ENCODE assay signal across 9 cellular contexts in the genomic region with DNA sequence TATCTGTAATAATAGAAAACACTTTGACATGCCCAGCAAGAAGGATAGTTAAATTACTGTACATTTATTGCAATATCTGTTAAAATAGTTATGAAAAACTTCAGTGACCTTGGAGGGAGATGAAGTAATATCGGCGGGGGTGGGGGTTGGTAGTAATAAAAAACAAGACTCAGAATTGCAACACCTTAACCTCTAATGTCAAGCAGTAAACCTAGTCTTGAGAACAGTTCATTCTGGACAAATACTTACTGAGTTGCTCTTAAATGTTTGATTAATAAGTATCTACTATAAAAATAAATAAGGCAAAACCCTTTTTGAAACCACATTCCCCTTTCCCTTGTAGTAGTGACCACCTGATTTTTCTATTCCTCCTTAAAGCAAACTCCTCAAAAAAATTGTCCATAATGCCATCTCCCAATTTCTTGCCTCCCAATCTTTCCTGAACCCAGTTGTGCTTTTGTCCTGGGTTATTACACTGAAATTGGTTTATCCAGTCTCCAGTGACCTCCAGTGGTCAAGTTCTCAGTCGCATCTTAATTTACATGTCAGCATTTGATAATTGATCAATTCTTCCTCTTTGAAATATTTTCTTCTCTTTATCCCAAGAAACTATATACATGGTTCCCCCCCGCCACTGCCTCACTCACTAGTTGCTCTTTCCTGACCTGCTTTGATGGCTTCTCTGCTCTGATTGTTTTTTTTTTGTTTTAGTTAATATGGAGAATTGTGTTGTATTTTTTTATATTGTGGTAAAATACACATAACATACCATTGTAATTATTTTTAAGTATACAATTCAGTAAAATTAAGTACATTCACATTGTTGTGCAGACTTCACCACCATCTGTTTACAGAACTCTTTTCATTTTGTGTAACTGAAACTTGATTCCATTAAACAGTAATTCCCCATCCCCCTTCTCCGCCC. TPM values are rescaled to one million over a fixed set of nuclear protein-coding genes. Genes with fewer than 3 reads are reported as not detected.
DNase-seq lines count a peak whose midpoint lies in the region; ATAC-seq and TF ChIP-seq lines count a peak whose summit lies in the region.
"Had no signal": no experiment of that assay in that cellular context is flagged by ENCODE, and none has a peak within 500 bp of the region (broad histone marks: within the 10 kb centered on the region; RNA-seq: fewer than 3 reads in every experiment).

No MANE protein-coding gene starts in this region.

- H3K9me3 ChIP-seq in RWPE2 (ENCODE audit: severe bottlenecking) = no peaks in the 10 kb centered on the region

- TF ChIP-seq CTCF in RWPE2 (IDR thresholded peaks at IDR 0.05; ENCODE audit: poor library complexity, severe bottlenecking) (peak; percentile 85), epithelial cell of proximal tubule (conservative IDR thresholded peaks at IDR 0.05; ENCODE audit: low read depth, low read length) (peak; percentile 70)

- H3K27ac ChIP-seq in RWPE2 (ENCODE audit: poor library complexity, severe bottlenecking) = no peak overlapping the region
- H3K27ac ChIP-seq: BLaER1 had no signal

- no peaks in the 10 kb centered on the region for H3K36me3 ChIP-seq in RWPE2 (ENCODE audit: low read depth)

- DNase-seq in DMS 273 (lab: John Stamatoyannopoulos, UW; ENCODE audit: unreplicated experiment) = peak; percentile 68
- no peak for DNase-seq in DMS 273 treated with DMSO at 0.1 percent for 48 hours (lab: John Stamatoyannopoulos, UW)
- DNase-seq in HK-2 (ENCODE audit: unreplicated experiment) = peak; percentile 8
- DNase-seq in RWPE2 (ENCODE audit: low spot score) = no peak
- peak; percentile 58 for DNase-seq in epithelial cell of proximal tubule (ENCODE audit: low read depth)
- DNase-seq in naive B cell = peak; percentile 21
- DNase-seq in SHP77 treated with DMSO at 0.1 percent for 48 hours (lab: John Stamatoyannopoulos, UW) = no peak

- peaks cover 7% of the 10 kb centered on the region for H3K4me1 ChIP-seq in RWPE2 (ENCODE audit: insufficient read depth, poor library complexity, severe bottlenecking)

- peaks cover 17 to 38% (median 35%) of the 10 kb centered on the region in 3 donors for H3K4me1 Mint-ChIP-seq in naive B cell

- H3K36me3 Mint-ChIP-seq in naive B cell = no peaks in the 10 kb centered on the region

- H3K4me3 Mint-ChIP-seq in naive B cell = peak overlapping the region in 2 of 8 donors; percentile 44 to 63

- no peaks in the 10 kb centered on the region for H3K27me3 Mint-ChIP-seq in naive B cell

- no peaks in the 10 kb centered on the region for H3K9me3 Mint-ChIP-seq in naive B cell

- peak overlapping the region in 5 of 6 donors; percentile 7 to 86 (median 69) for H3K27ac Mint-ChIP-seq in naive B cell

- peak; percentile 53; the same call in 1 of the 3 replicates for ATAC-seq in RWPE2 (ENCODE audit: low read depth)
- ATAC-seq in naive B cell (ENCODE audit: low read depth in 2 of 2) = peak in 1 of 2 donors; percentile 25
- ATAC-seq in GM21529 (IDR thresholded peaks at IDR 0.05; ENCODE audit: unreplicated experiment) = no peak

- H3K4me3 ChIP-seq in RWPE2 (ENCODE audit: severe bottlenecking) (no peak overlapping the region), epithelial cell of proximal tubule (ENCODE audit: low read depth, low read length) (no peak overlapping the region)
- H3K4me3 ChIP-seq: BLaER1 had no signal

- H3K27me3 ChIP-seq in RWPE2 (ENCODE audit: insufficient read depth, poor library complexity, severe bottlenecking) = no peaks in the 10 kb centered on the region
- H3K27me3 ChIP-seq: BLaER1 had no signal

RNA-seq across cellular contexts. Expression of a gene that starts 36.8 kb away (rescaled TPM):
- total RNA-seq in epithelial cell of proximal tubule = 21.2 and 25.7 TPM in 2 replicates
- polyA plus RNA-seq in naive B cell (ENCODE audit: low read depth in 6 of 6) = 10 to 100 TPM; 30.7 to 44.6 (median 37.2) TPM

Comparison
In these comparisons a context has a peak if more than half of its experiments do, and no peak if none do; other contexts are left out.
1. DNase-seq: peak in DMS 273 (single experiment), HK-2 (single experiment), epithelial cell of proximal tubule (single experiment) and naive B cell (single experiment); none in DMS 273 treated with DMSO at 0.1 percent for 48 hours (single experiment), RWPE2 (single experiment) and SHP77 treated with DMSO at 0.1 percent for 48 hours (single experiment).